In the genomic region with DNA sequence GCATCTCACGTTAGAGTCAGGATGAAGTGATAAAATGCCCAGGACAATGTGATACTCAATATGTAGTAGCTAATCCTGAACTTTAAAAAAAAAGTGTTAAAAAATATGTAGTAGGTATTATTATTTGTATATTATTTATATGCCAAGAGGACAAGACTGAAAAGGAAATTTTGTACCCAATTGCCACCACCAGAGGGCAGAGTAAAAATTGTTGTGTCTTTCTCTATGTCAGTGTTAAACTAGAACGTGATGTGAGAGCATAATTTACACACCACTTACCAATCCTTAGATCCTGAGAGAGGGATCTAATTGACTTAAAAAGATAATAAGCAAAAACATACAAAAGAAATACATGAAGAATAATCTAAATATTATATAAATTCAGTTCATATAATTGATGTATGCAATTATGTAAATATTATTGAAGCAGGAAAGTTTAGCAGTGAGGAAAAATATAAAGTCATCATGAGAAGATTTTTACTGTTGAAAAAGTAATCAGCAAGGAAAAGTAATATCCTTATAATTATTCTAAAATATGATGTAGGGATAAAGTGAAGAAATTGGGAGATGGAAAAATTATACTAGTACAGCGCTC, we compare ENCODE assay signal across 8 cellular contexts.
A peak's percentile ranks its signal among the peaks of the same experiment; 100 is the strongest.
DNase-seq lines count a peak whose midpoint lies in the region; ATAC-seq and TF ChIP-seq lines count a peak whose summit lies in the region.

No MANE protein-coding gene starts in this region.

- H3K27me3 ChIP-seq in Caco-2 (replicated peaks; ENCODE audit: control insufficient read depth, insufficient read depth, low read length) (no peaks in the 10 kb centered on the region), WERI-Rb-1 (ENCODE audit: insufficient read depth, low read depth, severe bottlenecking) (no peaks in the 10 kb centered on the region)

- intact Hi-C loops in Caco-2 (cut with micrococcal nuclease; ENCODE audit: unreplicated experiment), result loop anchor here (1.0 kb wide), 1 partner anchor 303 kb away; no protein-coding TSS in a partner anchor

- ATAC-seq in GM18511 (IDR thresholded peaks at IDR 0.05; ENCODE audit: unreplicated experiment), result peak; percentile 74
- no peak for ATAC-seq in GM19397 (IDR thresholded peaks at IDR 0.05; ENCODE audit: unreplicated experiment)

- POLR2A ChIA-PET in Caco-2 (lab: Charles Lee), result no interaction called here

- no peaks in the 10 kb centered on the region for H3K9me3 ChIP-seq in Caco-2
- H3K9me3 ChIP-seq in WERI-Rb-1 (ENCODE audit: severe bottlenecking), result no peaks in the 10 kb centered on the region

- CTCF ChIA-PET in Caco-2 (lab: Charles Lee), result no interaction called here

- peaks cover 3% of the 10 kb centered on the region for H3K27me3 Mint-ChIP-seq in Caco-2 (ENCODE audit: insufficient read depth, unreplicated experiment)

- no peaks in the 10 kb centered on the region for H3K4me1 ChIP-seq in Caco-2

- TF ChIP-seq CTCF in Caco-2 (IDR thresholded peaks at IDR 0.05; ENCODE audit: insufficient read depth in 1 of 2, low read depth in 1 of 2, low read length in 1 of 2, severe bottlenecking in 1 of 2, unreplicated experiment in 1 of 2) (peak; percentile 59 to 71), WERI-Rb-1 (IDR thresholded peaks at IDR 0.05; ENCODE audit: low read depth, low read length) (peak; percentile 38; the same call in 1 of the 2 replicates)

- no peaks in the 10 kb centered on the region for H3K9me3 Mint-ChIP-seq in Caco-2 (ENCODE audit: unreplicated experiment)

- no peaks in the 10 kb centered on the region for H3K36me3 Mint-ChIP-seq in Caco-2 (ENCODE audit: insufficient read depth, unreplicated experiment)

- no TSS peak for BruUV-seq in Caco-2 (replicated peaks; lab: Mats Ljungman, UMichigan)

- H3K4me3 Mint-ChIP-seq in Caco-2 (ENCODE audit: unreplicated experiment), result no peak overlapping the region

- H3K4me3 ChIP-seq in Caco-2 (ENCODE audit: low read depth, low read length) (no peak overlapping the region), WERI-Rb-1 (ENCODE audit: low read depth, low read length) (no peak overlapping the region)
- H3K4me3 ChIP-seq in Jurkat, Clone E6-1 (ENCODE audit: low read length), result no peak overlapping the region

- H3K36me3 ChIP-seq in Caco-2 (ENCODE audit: control insufficient read depth, insufficient read depth, low read length) (no peaks in the 10 kb centered on the region), WERI-Rb-1 (no peaks in the 10 kb centered on the region)

- H3K27ac ChIP-seq in WERI-Rb-1, result no peak overlapping the region

- peak in 1 of 2 experiments; percentile 53 for DNase-seq in Caco-2
- peak; percentile 32 for DNase-seq in Jurkat, Clone E6-1 (ENCODE audit: low read depth, low spot score)
- DNase-seq in WERI-Rb-1, result no peak
- DNase-seq in globus pallidus (ENCODE audit: low spot score), result peak; percentile 13
- peak; percentile 62 for DNase-seq in superior temporal gyrus (ENCODE audit: extremely low spot score)
- no peak for DNase-seq in DMS153 (lab: John Stamatoyannopoulos, UW)

- no peak overlapping the region for H3K27ac Mint-ChIP-seq in Caco-2 (ENCODE audit: unreplicated experiment)

- H3K4me1 Mint-ChIP-seq in Caco-2 (ENCODE audit: low read depth, unreplicated experiment), result no peaks in the 10 kb centered on the region

Comparison
In these comparisons a context has a peak if more than half of its experiments do, and no peak if none do; other contexts are left out.
1. DNase-seq: peak in Jurkat, Clone E6-1 (single experiment), globus pallidus (single experiment) and superior temporal gyrus (single experiment); none in WERI-Rb-1 (single experiment) and DMS153 (single experiment).